ENCODE assay signal across 28 cellular contexts in the genomic region with DNA sequence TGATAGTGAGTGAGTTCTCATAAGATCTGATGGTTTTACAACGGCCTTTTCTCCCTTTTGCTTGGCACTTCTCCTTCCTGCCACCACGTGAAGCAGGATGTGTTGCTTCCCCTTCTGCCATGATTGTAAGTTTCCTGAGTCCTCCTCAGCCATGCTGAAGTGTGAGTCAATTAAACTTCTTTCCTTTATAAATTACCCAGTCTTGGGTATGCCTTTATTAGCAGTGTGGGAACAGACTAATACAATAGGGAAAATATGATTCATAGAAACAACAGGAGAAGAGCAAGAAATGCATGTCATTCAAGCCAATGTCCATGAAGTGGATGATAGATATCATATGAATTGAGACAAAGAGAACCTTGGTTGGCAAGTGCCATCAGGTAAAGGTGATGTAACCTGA.
"Had no signal": no experiment of that assay in that cellular context is flagged by ENCODE, and none has a peak within 500 bp of the region (broad histone marks: within the 10 kb centered on the region; RNA-seq: fewer than 3 reads in every experiment).

No MANE protein-coding gene starts in this region.

- FAIRE-seq: small intestine had no signal

- H3K4me3 Mint-ChIP-seq: activated B cell treated with CpG ODN at 0.5 μM for 24 hours; activated CD4-positive, alpha-beta T cell treated with anti-CD3 and anti-CD28 coated beads for 36 hours; activated naive CD8-positive, alpha-beta T cell treated with anti-CD3 and anti-CD28 coated beads, Interleukin-2, amount 50 U/mL, for 24 hours; activated T-cell treated with anti-CD3 and anti-CD28 coated beads, Interleukin-2, amount 50 U/mL, for 24 hours; mesothelial cell of epicardium; naive thymus-derived CD8-positive, alpha-beta T cell; neural progenitor cell; stimulated activated memory B cell treated with anti-CD40 and anti-IgM and Interleukin-4, amounts not matched to agents 10 μg/mL and 1 μg/mL and 100 μg/mL, for 72 hours; T-helper 2 cell treated with Interferon-gamma antibody and Interleukin-4, amounts not matched to agents 5 μg/mL and 100 μg/mL, for 36 hours had no signal

- H3K4me3 ChIP-seq: left lung, neural progenitor cell, stomach, suprapubic skin, tibial nerve, uterus had no signal

- H3K4me2 ChIP-seq: neural progenitor cell had no signal

- H3K4me1 ChIP-seq: left lung, neural progenitor cell, suprapubic skin, uterus had no signal

- H3K9me3 ChIP-seq: stomach, suprapubic skin, tibial nerve, uterus had no signal

- H3K27ac Mint-ChIP-seq: activated B cell treated with CpG ODN at 0.5 μM for 24 hours; activated CD4-positive, alpha-beta T cell treated with anti-CD3 and anti-CD28 coated beads for 36 hours; activated naive CD8-positive, alpha-beta T cell treated with anti-CD3 and anti-CD28 coated beads, Interleukin-2, amount 50 U/mL, for 24 hours; activated T-cell treated with anti-CD3 and anti-CD28 coated beads, Interleukin-2, amount 50 U/mL, for 24 hours; activated T-helper 2 cell treated with anti-CD3 and anti-CD28 coated beads, Interferon-gamma antibody, Interleukin-2, Interleukin-4, amounts not matched to agents 10 μg/mL and 5 μg/mL and 100 μg/mL, durations not matched to agents 14 hours and 24 hours and 36 hours; mesothelial cell of epicardium; naive thymus-derived CD8-positive, alpha-beta T cell; neural progenitor cell; stimulated activated memory B cell treated with anti-CD40 and anti-IgM and Interleukin-4, amounts not matched to agents 10 μg/mL and 1 μg/mL and 100 μg/mL, for 72 hours; T-helper 2 cell treated with Interferon-gamma antibody and Interleukin-4, amounts not matched to agents 5 μg/mL and 100 μg/mL, for 36 hours had no signal

- H3K9me3 Mint-ChIP-seq: activated B cell treated with CpG ODN at 0.5 μM for 24 hours; neural progenitor cell; stimulated activated memory B cell treated with anti-CD40 and anti-IgM and Interleukin-4, amounts not matched to agents 10 μg/mL and 1 μg/mL and 100 μg/mL, for 72 hours; T-helper 2 cell treated with Interferon-gamma antibody and Interleukin-4, amounts not matched to agents 5 μg/mL and 100 μg/mL, for 36 hours had no signal

- H3K4me1 Mint-ChIP-seq: activated B cell treated with CpG ODN at 0.5 μM for 24 hours; activated CD4-positive, alpha-beta T cell treated with anti-CD3 and anti-CD28 coated beads for 36 hours; naive thymus-derived CD8-positive, alpha-beta T cell; neural progenitor cell; stimulated activated memory B cell treated with anti-CD40 and anti-IgM and Interleukin-4, amounts not matched to agents 10 μg/mL and 1 μg/mL and 100 μg/mL, for 72 hours had no signal

- H3K27me3 Mint-ChIP-seq: activated B cell treated with CpG ODN at 0.5 μM for 24 hours; activated CD4-positive, alpha-beta T cell treated with anti-CD3 and anti-CD28 coated beads for 36 hours; activated naive CD8-positive, alpha-beta T cell treated with anti-CD3 and anti-CD28 coated beads, Interleukin-2, amount 50 U/mL, for 24 hours; activated T-cell treated with anti-CD3 and anti-CD28 coated beads, Interleukin-2, amount 50 U/mL, for 24 hours; stimulated activated memory B cell treated with anti-CD40 and anti-IgM and Interleukin-4, amounts not matched to agents 10 μg/mL and 1 μg/mL and 100 μg/mL, for 72 hours had no signal

- H3K27ac ChIP-seq: left lung, neural progenitor cell, stomach, suprapubic skin, tibial nerve, uterus had no signal

- DNase-seq: activated B cell treated with CpG ODN at 0.5 μM for 24 hours; activated CD4-positive, alpha-beta T cell treated with anti-CD3 and anti-CD28 coated beads for 36 hours; activated CD4-positive, alpha-beta T cell treated with anti-CD3 and anti-CD28 coated beads, Interleukin-2, amount 50 U/mL, for 4 hours; activated CD8-positive, alpha-beta memory T cell treated with anti-CD3 and anti-CD28 coated beads for 24 hours; activated CD8-positive, alpha-beta memory T cell treated with anti-CD3 and anti-CD28 coated beads, Interleukin-2, amount 50 U/mL, for 4 hours; activated naive CD4-positive, alpha-beta T cell treated with anti-CD3 and anti-CD28 coated beads, Interleukin-2, amount 50 U/mL, for 16 hours; activated naive CD8-positive, alpha-beta T cell treated with anti-CD3 and anti-CD28 coated beads, Interleukin-2, amount 50 U/mL, for 24 hours; activated T-cell treated with anti-CD3 and anti-CD28 coated beads, Interleukin-2, amount 50 U/mL, for 24 hours; cerebellar nuclear complex; cortex of kidney; effector CD4-positive, alpha-beta T cell; erythroblast; foreskin fibroblast; kidney; left lung; naive thymus-derived CD8-positive, alpha-beta T cell; small intestine; stimulated activated CD4-positive, alpha-beta T cell treated with anti-CD3 and anti-CD28 coated beads, Interleukin-15, amount 100 ng/mL, for 24 hours; stomach; uterus had no signal

- ATAC-seq: activated CD4-positive, alpha-beta T cell treated with anti-CD3 and anti-CD28 coated beads for 36 hours; activated naive CD8-positive, alpha-beta T cell treated with anti-CD3 and anti-CD28 coated beads, Interleukin-2, amount 50 U/mL, for 24 hours; left lung; naive thymus-derived CD8-positive, alpha-beta T cell; sciatic nerve; stimulated activated memory B cell treated with anti-CD40 and anti-IgM and Interleukin-4, amounts not matched to agents 10 μg/mL and 1 μg/mL and 100 μg/mL, for 72 hours had no signal

- H3K36me3 ChIP-seq: left lung, neural progenitor cell, stomach, suprapubic skin, tibial nerve, uterus had no signal

- H3K27me3 ChIP-seq: left lung, neural progenitor cell, stomach, suprapubic skin, tibial nerve, uterus had no signal

- H3K36me3 Mint-ChIP-seq: mesothelial cell of epicardium; naive thymus-derived CD8-positive, alpha-beta T cell; neural progenitor cell; stimulated activated memory B cell treated with anti-CD40 and anti-IgM and Interleukin-4, amounts not matched to agents 10 μg/mL and 1 μg/mL and 100 μg/mL, for 72 hours had no signal

- H2AFZ ChIP-seq: neural progenitor cell had no signal

- H3K9ac ChIP-seq: neural progenitor cell had no signal
